Comparison of ENCODE assay signal across 9 cellular contexts in the genomic region with DNA sequence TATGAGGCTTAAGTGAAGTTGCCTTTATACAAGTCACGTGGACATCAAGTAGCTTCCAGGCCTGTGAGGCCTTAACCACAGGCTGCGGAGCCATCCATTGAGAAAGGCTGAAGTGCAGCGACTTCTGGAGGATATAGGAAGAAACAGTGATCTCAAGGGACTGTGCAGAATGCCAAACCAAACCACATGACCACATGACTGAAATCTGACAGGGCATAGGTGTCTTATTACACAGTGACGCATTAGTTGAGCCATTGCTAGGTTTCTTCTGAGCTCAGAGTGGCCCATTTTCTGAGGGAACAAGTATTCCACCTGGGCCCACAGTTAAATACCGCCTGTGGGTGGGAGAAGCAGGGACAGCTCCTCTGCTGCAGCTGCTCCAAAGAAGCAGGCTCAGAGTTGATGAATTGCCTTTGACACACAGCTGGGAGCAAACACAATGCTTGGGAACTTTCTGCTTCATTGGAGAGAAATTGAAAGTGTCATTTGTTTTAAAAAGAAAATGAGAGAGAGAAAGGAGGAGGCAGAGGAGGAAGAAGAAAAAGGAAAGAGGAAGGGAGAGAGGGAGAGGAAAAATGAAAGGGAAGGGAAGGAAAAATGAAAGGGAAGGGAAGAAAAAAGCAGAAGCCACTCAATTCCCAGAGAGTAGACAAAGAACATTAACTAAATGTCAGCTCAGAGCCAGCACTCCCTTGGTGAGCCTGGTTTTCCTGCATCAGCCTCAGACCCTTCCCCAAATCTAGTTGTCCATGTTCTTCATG.
A peak's percentile ranks its signal among the peaks of the same experiment; 100 is the strongest.
DNase-seq lines count a peak whose midpoint lies in the region; ATAC-seq and TF ChIP-seq lines count a peak whose summit lies in the region.
"Had no signal": no experiment of that assay in that cellular context is flagged by ENCODE, and none has a peak within 500 bp of the region (broad histone marks: within the 10 kb centered on the region; RNA-seq: fewer than 3 reads in every experiment).

No MANE protein-coding gene starts in this region.

- H3K4me3 ChIP-seq in ectodermal cell (ENCODE audit: insufficient read depth, low read depth, low read length) (no peak overlapping the region), smooth muscle cell (no peak overlapping the region), ascending aorta (no peak overlapping the region)

- H3K27me3 ChIP-seq in ectodermal cell (ENCODE audit: control insufficient read depth, insufficient read depth, low read length, poor library complexity, severe bottlenecking) (no peaks in the 10 kb centered on the region), smooth muscle cell (ENCODE audit: low read depth) (no peaks in the 10 kb centered on the region), ascending aorta (no peaks in the 10 kb centered on the region)

- H3K79me2 ChIP-seq in smooth muscle cell (ENCODE audit: low read depth), result no peaks in the 10 kb centered on the region

- H3K4me1 ChIP-seq in ectodermal cell (ENCODE audit: control insufficient read depth, insufficient read depth, low read length) (peaks cover 37% of the 10 kb centered on the region), smooth muscle cell (ENCODE audit: low read depth) (peaks cover 46% of the 10 kb centered on the region), ascending aorta (no peaks in the 10 kb centered on the region)

- DNase-seq in GM04504 (ENCODE audit: low read depth) (peak; percentile 60), NOMO-1 treated with dmso at 0.1 percent for 144 hours (lab: John Stamatoyannopoulos, UW; ENCODE audit: unreplicated experiment) (peak; percentile 79), smooth muscle cell (lab: John Stamatoyannopoulos, UW; ENCODE audit: unreplicated experiment) (no peak), ascending aorta (ENCODE audit: low spot score in 2 of 2) (no peak), GM13976 (ENCODE audit: low spot score) (no peak)
- DNase-seq in activated naive CD4-positive, alpha-beta T cell treated with Interleukin-2 at 50 U/mL for 16 hours, result no peak
- DNase-seq: naive B cell had no signal

- H2AFZ ChIP-seq in smooth muscle cell (ENCODE audit: low read depth), result no peak overlapping the region

- H3K9ac ChIP-seq in smooth muscle cell (ENCODE audit: low read depth), result no peak overlapping the region

- H3K9me3 ChIP-seq in ectodermal cell (ENCODE audit: control insufficient read depth, low read length) (no peaks in the 10 kb centered on the region), smooth muscle cell (replicated peaks; ENCODE audit: low read depth) (no peaks in the 10 kb centered on the region), ascending aorta (no peaks in the 10 kb centered on the region)

- no peaks in the 10 kb centered on the region for H4K20me1 ChIP-seq in smooth muscle cell (ENCODE audit: low read depth)

- TF ChIP-seq CTCF in smooth muscle cell (IDR thresholded peaks at IDR 0.05; ENCODE audit: borderline replicate concordance, insufficient read depth, poor library complexity, severe bottlenecking) (no peak), ascending aorta (IDR thresholded peaks at IDR 0.05) (no peak), GM13976 (IDR thresholded peaks at IDR 0.05; ENCODE audit: borderline replicate concordance, control extremely low read depth, extremely low read depth, insufficient read depth, missing control alignments) (no peak)

- H3K27ac ChIP-seq in ectodermal cell (ENCODE audit: insufficient read depth, low read depth, low read length, poor library complexity, severe bottlenecking) (peak overlapping the region; percentile 53), smooth muscle cell (ENCODE audit: low read depth) (peak overlapping the region; percentile 48), ascending aorta (no peak overlapping the region)

- 52 to 55% methylated on average over 5 of the region's 5 CpGs for WGBS in ectodermal cell, 2 experiments
- WGBS in smooth muscle cell (ENCODE audit: low lambda C conversion rate), result 16% methylated on average over 5 of the region's 5 CpGs

- in situ Hi-C loops in GM13976 (cut with MboI; ENCODE audit: low sequenced_read_pairs, unreplicated experiment), result no loop called here

- ATAC-seq in HG03064 (IDR thresholded peaks at IDR 0.05; ENCODE audit: low read depth, unreplicated experiment), result peak; percentile 69

- intact Hi-C loops in ascending aorta (cut with DNase I), result no loop called here

- peak overlapping the region; percentile 58 for H3K4me2 ChIP-seq in smooth muscle cell

- H3K36me3 ChIP-seq in ectodermal cell (ENCODE audit: control insufficient read depth, insufficient read depth, low read length) (peaks cover under 1% of the 10 kb centered on the region), smooth muscle cell (ENCODE audit: low read depth) (no peaks in the 10 kb centered on the region), ascending aorta (no peaks in the 10 kb centered on the region)

- peaks cover 2% of the 10 kb centered on the region for H3F3A ChIP-seq in smooth muscle cell (ENCODE audit: low read depth)

Comparison
In these comparisons a context has a peak if more than half of its experiments do, and no peak if none do; other contexts are left out.
1. DNase-seq: peak in GM04504 (single experiment) and NOMO-1 treated with dmso at 0.1 percent for 144 hours (single experiment); none in smooth muscle cell (single experiment), activated naive CD4-positive, alpha-beta T cell treated with Interleukin-2 at 50 U/mL for 16 hours (single experiment), ascending aorta (0 of 2) and GM13976 (single experiment).
2. H3K27ac ChIP-seq: peak in ectodermal cell (single experiment) and smooth muscle cell (single experiment); none in ascending aorta (0 of 2).